In the genomic region with DNA sequence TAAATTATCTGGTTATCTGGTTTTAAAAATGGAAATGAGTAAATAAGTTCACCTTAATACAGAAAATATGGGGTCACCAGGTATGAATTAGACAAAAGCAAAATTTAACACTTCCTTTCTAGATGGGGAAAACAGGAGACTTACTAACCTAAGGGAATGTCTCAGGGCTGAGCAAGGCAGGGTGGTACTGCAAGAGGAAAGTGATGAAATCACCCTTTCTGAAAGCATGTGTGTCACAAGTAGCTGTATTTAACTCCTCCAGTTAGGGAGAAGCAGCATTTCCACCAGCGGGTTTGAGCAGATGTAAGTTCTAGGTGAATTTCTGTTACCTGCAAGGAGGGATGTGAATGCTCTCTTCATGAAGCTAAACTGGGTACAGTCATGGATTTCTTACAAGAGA, we compare ENCODE assay signal across 25 cellular contexts.
DNase-seq lines count a peak whose midpoint lies in the region; ATAC-seq and TF ChIP-seq lines count a peak whose summit lies in the region.
"Had no signal": no experiment of that assay in that cellular context is flagged by ENCODE, and none has a peak within 500 bp of the region (broad histone marks: within the 10 kb centered on the region; RNA-seq: fewer than 3 reads in every experiment).

No MANE protein-coding gene starts in this region.

- ATAC-seq in WTC11 (no peak), GM18870 (IDR thresholded peaks at IDR 0.05; ENCODE audit: unreplicated experiment) (no peak)
- ATAC-seq: activated naive CD8-positive, alpha-beta T cell treated with anti-CD3 and anti-CD28 coated beads, Interleukin-2, amount 50 U/mL, for 24 hours; left lung; Panc1; T-helper 17 cell had no signal

- H4K20me1 ChIP-seq in PC-9 (ENCODE audit: insufficient read depth) = no peaks in the 10 kb centered on the region

- no peak overlapping the region for H3K27ac ChIP-seq in PC-9
- H3K27ac ChIP-seq: left lung, SJSA1, thyroid gland, VCaP had no signal

- no peaks in the 10 kb centered on the region for H3K36me3 ChIP-seq in PC-9 (ENCODE audit: low read depth)
- H3K36me3 ChIP-seq: left lung, SJSA1, thyroid gland had no signal

- H3K27ac Mint-ChIP-seq in activated CD4-positive, alpha-beta memory T cell treated with anti-CD3 and anti-CD28 coated beads for 36 hours = no peak overlapping the region
- no peak overlapping the region for H3K27ac Mint-ChIP-seq in WTC11
- H3K27ac Mint-ChIP-seq: activated naive CD8-positive, alpha-beta T cell treated with anti-CD3 and anti-CD28 coated beads, Interleukin-2, amount 50 U/mL, for 24 hours; dendritic cell treated with granulocyte-macrophage colony-stimulating factor and Interleukin-4, amounts not matched to agents 40 ng/mL and 50 ng/mL, for 4 days; nephron progenitor cell; T-helper 17 cell had no signal

- no peaks in the 10 kb centered on the region for H3K9me2 ChIP-seq in PC-9 (ENCODE audit: insufficient read depth)

- no peaks in the 10 kb centered on the region for H3K27me3 ChIP-seq in PC-9 (ENCODE audit: insufficient read depth, low read depth)
- H3K27me3 ChIP-seq: left lung, SJSA1, thyroid gland had no signal

- no peaks in the 10 kb centered on the region for H3K9me3 Mint-ChIP-seq in activated CD4-positive, alpha-beta memory T cell treated with anti-CD3 and anti-CD28 coated beads for 36 hours
- no peaks in the 10 kb centered on the region for H3K9me3 Mint-ChIP-seq in WTC11
- H3K9me3 Mint-ChIP-seq: activated naive CD8-positive, alpha-beta T cell treated with anti-CD3 and anti-CD28 coated beads, Interleukin-2, amount 50 U/mL, for 24 hours; dendritic cell treated with granulocyte-macrophage colony-stimulating factor and Interleukin-4, amounts not matched to agents 40 ng/mL and 50 ng/mL, for 4 days; nephron progenitor cell had no signal

- H3K4me1 Mint-ChIP-seq in activated CD4-positive, alpha-beta memory T cell treated with anti-CD3 and anti-CD28 coated beads for 36 hours (ENCODE audit: low read depth) = no peaks in the 10 kb centered on the region
- H3K4me1 Mint-ChIP-seq in WTC11 = no peaks in the 10 kb centered on the region
- H3K4me1 Mint-ChIP-seq: activated naive CD8-positive, alpha-beta T cell treated with anti-CD3 and anti-CD28 coated beads, Interleukin-2, amount 50 U/mL, for 24 hours; nephron progenitor cell; T-helper 17 cell had no signal

- H3K4me3 ChIP-seq in PC-9 = no peak overlapping the region
- H3K4me3 ChIP-seq: left lung, SJSA1, thyroid gland had no signal

- TF ChIP-seq CTCF in PC-9 (conservative IDR thresholded peaks at IDR 0.05) (no peak), WTC11 (IDR thresholded peaks at IDR 0.05) (no peak)

- H3K79me2 ChIP-seq in PC-9 (ENCODE audit: low read depth) = no peaks in the 10 kb centered on the region

- H3K4me3 Mint-ChIP-seq in activated CD4-positive, alpha-beta memory T cell treated with anti-CD3 and anti-CD28 coated beads for 36 hours = no peak overlapping the region
- H3K4me3 Mint-ChIP-seq in WTC11 = no peak overlapping the region
- H3K4me3 Mint-ChIP-seq: activated naive CD8-positive, alpha-beta T cell treated with anti-CD3 and anti-CD28 coated beads, Interleukin-2, amount 50 U/mL, for 24 hours; dendritic cell treated with granulocyte-macrophage colony-stimulating factor and Interleukin-4, amounts not matched to agents 40 ng/mL and 50 ng/mL, for 4 days; nephron progenitor cell; T-helper 17 cell had no signal

- POLR2A ChIA-PET in PC-9 (lab: Charles Lee; ENCODE audit: unreplicated experiment) = no interaction called here
- POLR2A ChIA-PET in activated CD4-positive, alpha-beta memory T cell treated with anti-CD3 and anti-CD28 coated beads for 36 hours (lab: Charles Lee) = no interaction called here
- POLR2A ChIA-PET in WTC11 (lab: Charles Lee) = no interaction called here

- no peaks in the 10 kb centered on the region for H3K36me3 Mint-ChIP-seq in activated CD4-positive, alpha-beta memory T cell treated with anti-CD3 and anti-CD28 coated beads for 36 hours
- no peaks in the 10 kb centered on the region for H3K36me3 Mint-ChIP-seq in WTC11

- DNase-seq in GM03348 (ENCODE audit: low spot score) (peak; percentile 27), PC-9 (no peak), fibroblast of gingiva (ENCODE audit: low read depth) (peak; percentile 42), renal cortical epithelial cell (ENCODE audit: low read depth) (peak; percentile 71), WTC11 (ENCODE audit: low spot score) (no peak)
- no peak for DNase-seq in activated CD4-positive, alpha-beta memory T cell treated with anti-CD3 and anti-CD28 coated beads for 36 hours
- DNase-seq: activated CD4-positive, alpha-beta T cell treated with anti-CD3 and anti-CD28 coated beads, Interleukin-2, amount 50 U/mL, for 1 hour; activated CD8-positive, alpha-beta memory T cell treated with anti-CD3 and anti-CD28 coated beads, Interleukin-2, amount 50 U/mL, for 4 hours; activated naive CD8-positive, alpha-beta T cell treated with anti-CD3 and anti-CD28 coated beads, Interleukin-2, amount 50 U/mL, for 24 hours; DMS79; head of caudate nucleus; left lung; NCI-H1092; NCI-H2029; nephron progenitor cell; posterior cingulate gyrus; stimulated activated CD4-positive, alpha-beta T cell treated with anti-CD3 and anti-CD28 coated beads, Interleukin-2, amount 100 ng/mL, for 24 hours; stimulated activated naive CD4-positive, alpha-beta T cell; T-helper 17 cell; thyroid gland had no signal

- H3K9me3 ChIP-seq in PC-9 (ENCODE audit: insufficient read depth, low read depth) = 0 out of 2 replicates have a peak, but pooled peaks cover 3% of the 10 kb centered on the region
- H3K9me3 ChIP-seq: left lung, SJSA1, thyroid gland had no signal

- no peaks in the 10 kb centered on the region for H3K27me3 Mint-ChIP-seq in activated CD4-positive, alpha-beta memory T cell treated with anti-CD3 and anti-CD28 coated beads for 36 hours
- H3K27me3 Mint-ChIP-seq in WTC11 (ENCODE audit: low read depth) = no peaks in the 10 kb centered on the region
- H3K27me3 Mint-ChIP-seq: dendritic cell treated with granulocyte-macrophage colony-stimulating factor and Interleukin-4, amounts not matched to agents 40 ng/mL and 50 ng/mL, for 4 days; T-helper 17 cell had no signal

- no peak overlapping the region for H3K4me2 ChIP-seq in PC-9

- intact Hi-C loops in PC-9 (cut with micrococcal nuclease; ENCODE audit: unreplicated experiment) = no loop called here
- intact Hi-C loops in activated CD4-positive, alpha-beta memory T cell treated with anti-CD3 and anti-CD28 coated beads for 36 hours (cut with micrococcal nuclease) = no loop called here

- H3F3A ChIP-seq in PC-9 (ENCODE audit: insufficient read depth, low read depth) = no peaks in the 10 kb centered on the region

- CTCF ChIA-PET in PC-9 (lab: Charles Lee) = no interaction called here
- CTCF ChIA-PET in activated CD4-positive, alpha-beta memory T cell treated with anti-CD3 and anti-CD28 coated beads for 36 hours (lab: Charles Lee) = no interaction called here
- CTCF ChIA-PET in WTC11 (lab: Charles Lee) = interaction anchor here (1.3 kb wide), 1 partner anchor 170 kb away, joined by 5 read pairs; no protein-coding TSS in a partner anchor

- H2AFZ ChIP-seq in PC-9 = peak overlapping the region; percentile 30; the same call in 1 of the 2 replicates

- peaks cover 10% of the 10 kb centered on the region for H3K4me1 ChIP-seq in PC-9 (replicated peaks; ENCODE audit: insufficient read depth)
- H3K4me1 ChIP-seq: left lung, SJSA1, thyroid gland had no signal

- no TSS peak for BruUV-seq in PC-9 (replicated peaks; lab: Mats Ljungman, UMichigan)

TF ChIP-seq in WTC11, 78 proteins besides CTCF, POLR2A, EP300 and RAD21 (continues in another document):
- no peak for TF ChIP-seq ZNF671 (CRISPR knock-in tag; IDR thresholded peaks at IDR 0.05)
- no peak for TF ChIP-seq ATF2 (CRISPR knock-in tag; IDR thresholded peaks at IDR 0.05; ENCODE audit: borderline replicate concordance, low read depth)
- TF ChIP-seq ZNF317 (CRISPR knock-in tag; IDR thresholded peaks at IDR 0.05; ENCODE audit: borderline replicate concordance, low read depth) = no peak
- TF ChIP-seq RORB (CRISPR knock-in tag; IDR thresholded peaks at IDR 0.05) = no peak
- TF ChIP-seq OVOL2 (CRISPR knock-in tag; IDR thresholded peaks at IDR 0.05; ENCODE audit: borderline replicate concordance) = no peak
- TF ChIP-seq CBFB (CRISPR knock-in tag; IDR thresholded peaks at IDR 0.05; ENCODE audit: low read depth) = no peak
- no peak for TF ChIP-seq NFE2L1 (CRISPR knock-in tag; IDR thresholded peaks at IDR 0.05)
- TF ChIP-seq, protein P1, sequence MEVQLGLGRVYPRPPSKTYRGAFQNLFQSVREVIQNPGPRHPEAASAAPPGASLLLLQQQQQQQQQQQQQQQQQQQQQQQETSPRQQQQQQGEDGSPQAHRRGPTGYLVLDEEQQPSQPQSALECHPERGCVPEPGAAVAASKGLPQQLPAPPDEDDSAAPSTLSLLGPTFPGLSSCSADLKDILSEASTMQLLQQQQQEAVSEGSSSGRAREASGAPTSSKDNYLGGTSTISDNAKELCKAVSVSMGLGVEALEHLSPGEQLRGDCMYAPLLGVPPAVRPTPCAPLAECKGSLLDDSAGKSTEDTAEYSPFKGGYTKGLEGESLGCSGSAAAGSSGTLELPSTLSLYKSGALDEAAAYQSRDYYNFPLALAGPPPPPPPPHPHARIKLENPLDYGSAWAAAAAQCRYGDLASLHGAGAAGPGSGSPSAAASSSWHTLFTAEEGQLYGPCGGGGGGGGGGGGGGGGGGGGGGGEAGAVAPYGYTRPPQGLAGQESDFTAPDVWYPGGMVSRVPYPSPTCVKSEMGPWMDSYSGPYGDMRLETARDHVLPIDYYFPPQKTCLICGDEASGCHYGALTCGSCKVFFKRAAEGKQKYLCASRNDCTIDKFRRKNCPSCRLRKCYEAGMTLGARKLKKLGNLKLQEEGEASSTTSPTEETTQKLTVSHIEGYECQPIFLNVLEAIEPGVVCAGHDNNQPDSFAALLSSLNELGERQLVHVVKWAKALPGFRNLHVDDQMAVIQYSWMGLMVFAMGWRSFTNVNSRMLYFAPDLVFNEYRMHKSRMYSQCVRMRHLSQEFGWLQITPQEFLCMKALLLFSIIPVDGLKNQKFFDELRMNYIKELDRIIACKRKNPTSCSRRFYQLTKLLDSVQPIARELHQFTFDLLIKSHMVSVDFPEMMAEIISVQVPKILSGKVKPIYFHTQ (CRISPR knock-in tag; IDR thresholded peaks at IDR 0.05) = no peak

Comparison
In these comparisons a context has a peak if more than half of its experiments do, and no peak if none do; other contexts are left out.
1. DNase-seq: peak in GM03348 (single experiment), fibroblast of gingiva (single experiment) and renal cortical epithelial cell (single experiment); none in PC-9 (0 of 2), activated CD4-positive, alpha-beta memory T cell treated with anti-CD3 and anti-CD28 coated beads for 36 hours (single experiment) and WTC11 (single experiment).